Comparison of ENCODE assay signal across 21 cellular contexts in genomic region chr4:84177831-84178230, GRCh38.
"Had no signal": no experiment of that assay in that cellular context is flagged by ENCODE, and none has a peak within 500 bp of the region (broad histone marks: within the 10 kb centered on the region; RNA-seq: fewer than 3 reads in every experiment).

No MANE protein-coding gene starts in this region.

- DNase-seq: colonic mucosa; dermis blood vessel endothelial cell; effector CD4-positive, alpha-beta T cell; endodermal cell; immature natural killer cell; kidney; mucosa of descending colon; naive thymus-derived CD8-positive, alpha-beta T cell; nucleus accumbens; ovary; retina; right lobe of liver; stimulated activated CD4-positive, alpha-beta T cell treated with anti-CD3 and anti-CD28 coated beads, Interleukin-4, amount 100 ng/mL, for 1 hour; stimulated activated CD8-positive, alpha-beta memory T cell treated with anti-CD3 and anti-CD28 coated beads, Interleukin-4, amount 100 ng/mL, for 48 hours; tibial artery; upper lobe of left lung; uterus had no signal

- H3K27me3 ChIP-seq: colonic mucosa, ovary, right lobe of liver, tibial artery, upper lobe of left lung, uterus had no signal

- H3K9me3 Mint-ChIP-seq: endodermal cell; stimulated activated memory B cell treated with anti-CD40 and anti-IgM and Interleukin-4, amounts not matched to agents 10 μg/mL and 1 μg/mL and 100 μg/mL, for 72 hours had no signal

- H3K27ac Mint-ChIP-seq: endodermal cell; immature natural killer cell; naive thymus-derived CD8-positive, alpha-beta T cell; stimulated activated memory B cell treated with anti-CD40 and anti-IgM and Interleukin-4, amounts not matched to agents 10 μg/mL and 1 μg/mL and 100 μg/mL, for 72 hours; stimulated activated naive CD8-positive, alpha-beta T cell treated with anti-CD3 and anti-CD28 coated beads, Interleukin-15, Interleukin-2, amounts not matched to agents 100 ng/mL and 50 ng/mL, for 24 hours had no signal

- H3K36me3 ChIP-seq: colonic mucosa, ovary, prostate gland, right lobe of liver, tibial artery, upper lobe of left lung, uterus had no signal

- H3K9me3 ChIP-seq: colonic mucosa, mucosa of descending colon, ovary, prostate gland, right lobe of liver, tibial artery, upper lobe of left lung, uterus had no signal

- H3K36me3 Mint-ChIP-seq: immature natural killer cell; naive thymus-derived CD8-positive, alpha-beta T cell; stimulated activated memory B cell treated with anti-CD40 and anti-IgM and Interleukin-4, amounts not matched to agents 10 μg/mL and 1 μg/mL and 100 μg/mL, for 72 hours had no signal

- H3K4me3 ChIP-seq: colonic mucosa, mucosa of descending colon, ovary, prostate gland, right lobe of liver, tibial artery, upper lobe of left lung, uterus had no signal

- H3K4me1 Mint-ChIP-seq: endodermal cell; immature natural killer cell; naive thymus-derived CD8-positive, alpha-beta T cell; neural crest cell; stimulated activated memory B cell treated with anti-CD40 and anti-IgM and Interleukin-4, amounts not matched to agents 10 μg/mL and 1 μg/mL and 100 μg/mL, for 72 hours had no signal

- H3K27me3 Mint-ChIP-seq: stimulated activated memory B cell treated with anti-CD40 and anti-IgM and Interleukin-4, amounts not matched to agents 10 μg/mL and 1 μg/mL and 100 μg/mL, for 72 hours; stimulated activated naive CD8-positive, alpha-beta T cell treated with anti-CD3 and anti-CD28 coated beads, Interleukin-15, Interleukin-2, amounts not matched to agents 100 ng/mL and 50 ng/mL, for 24 hours had no signal

- H3K4me3 Mint-ChIP-seq: endodermal cell; immature natural killer cell; naive thymus-derived CD8-positive, alpha-beta T cell; neural crest cell; stimulated activated memory B cell treated with anti-CD40 and anti-IgM and Interleukin-4, amounts not matched to agents 10 μg/mL and 1 μg/mL and 100 μg/mL, for 72 hours; stimulated activated naive CD8-positive, alpha-beta T cell treated with anti-CD3 and anti-CD28 coated beads, Interleukin-15, Interleukin-2, amounts not matched to agents 100 ng/mL and 50 ng/mL, for 24 hours had no signal

- H3K4me1 ChIP-seq: colonic mucosa, prostate gland, right lobe of liver, tibial artery, upper lobe of left lung, uterus had no signal

- H3K27ac ChIP-seq: colonic mucosa, ovary, prostate gland, right lobe of liver, tibial artery, upper lobe of left lung, uterus had no signal
